Comparison of ENCODE assay signal across 26 cellular contexts in genomic region chr12:92275443-92276154, GRCh38.
"Had no signal": no experiment of that assay in that cellular context is flagged by ENCODE, and none has a peak within 500 bp of the region (broad histone marks: within the 10 kb centered on the region; RNA-seq: fewer than 3 reads in every experiment).

No MANE protein-coding gene starts in this region.

- H3K9me3 ChIP-seq: colonic mucosa, lower lobe of right lung, ovary, psoas muscle, suprapubic skin, transverse colon, vagina had no signal

- H3K4me1 ChIP-seq: colonic mucosa, lower lobe of right lung, psoas muscle, vagina had no signal

- H3K4me1 Mint-ChIP-seq: activated B cell treated with CpG ODN at 0.5 μM for 24 hours, natural killer cell had no signal

- H3K36me3 Mint-ChIP-seq: activated CD8-positive, alpha-beta memory T cell treated with anti-CD3 and anti-CD28 coated beads, Interleukin-2, amount 10 ng/mL, durations not matched to agents 7 days and 5 days; natural killer cell had no signal

- H3K36me3 ChIP-seq: brain microvascular endothelial cell, colonic mucosa, lower lobe of right lung, ovary, suprapubic skin, transverse colon, vagina had no signal

- H3K4me3 ChIP-seq: colonic mucosa, lower lobe of right lung, ovary, psoas muscle, skin epidermis, suprapubic skin, transverse colon, vagina had no signal

- ATAC-seq: activated CD8-positive, alpha-beta memory T cell treated with anti-CD3 and anti-CD28 coated beads, Interleukin-2, amount 10 ng/mL, durations not matched to agents 7 days and 5 days; foreskin keratinocyte; lower lobe of right lung; natural killer cell; psoas muscle; right cardiac atrium; stimulated activated naive CD8-positive, alpha-beta T cell treated with anti-CD3 and anti-CD28 coated beads, Interleukin-15, amount 100 ng/mL, for 72 hours had no signal

- H3K4me3 Mint-ChIP-seq: activated B cell treated with CpG ODN at 0.5 μM for 24 hours; activated CD4-positive, alpha-beta memory T cell treated with anti-CD3 and anti-CD28 coated beads, Interleukin-2, amount 10 ng/mL, durations not matched to agents 7 days and 5 days; activated CD8-positive, alpha-beta memory T cell treated with anti-CD3 and anti-CD28 coated beads, Interleukin-2, amount 10 ng/mL, durations not matched to agents 7 days and 5 days; endodermal cell; natural killer cell; stimulated activated naive CD8-positive, alpha-beta T cell treated with anti-CD3 and anti-CD28 coated beads, Interleukin-15, amount 100 ng/mL, for 72 hours had no signal

- H3K27ac ChIP-seq: brain microvascular endothelial cell, colonic mucosa, epithelial cell of prostate, foreskin keratinocyte, lower lobe of right lung, ovary, psoas muscle, skin epidermis, suprapubic skin, transverse colon, vagina had no signal

- DNase-seq: activated B cell treated with CpG ODN at 0.5 μM for 24 hours; activated CD4-positive, alpha-beta memory T cell treated with anti-CD3 and anti-CD28 coated beads, Interleukin-2, amount 10 ng/mL, durations not matched to agents 7 days and 5 days; activated CD4-positive, alpha-beta T cell treated with anti-CD3 and anti-CD28 coated beads for 4 hours; activated CD8-positive, alpha-beta memory T cell treated with anti-CD3 and anti-CD28 coated beads, Interleukin-2, amount 10 ng/mL, durations not matched to agents 7 days and 5 days; activated naive CD4-positive, alpha-beta T cell treated with Interleukin-2 at 50 U/mL for 16 hours; activated T-cell treated with anti-CD3 and anti-CD28 coated beads, Interleukin-2, amount 50 U/mL, for 1 hour; aorta; brain microvascular endothelial cell; central memory CD4-positive, alpha-beta T cell; colonic mucosa; endodermal cell; foreskin keratinocyte; glutamatergic neuron; hypothalamus; lower lobe of right lung; natural killer cell; ovary; psoas muscle; right cardiac atrium; stimulated activated naive CD8-positive, alpha-beta T cell treated with anti-CD3 and anti-CD28 coated beads, Interleukin-15, amount 100 ng/mL, for 72 hours; transverse colon had no signal

- H3K27me3 Mint-ChIP-seq: activated B cell treated with CpG ODN at 0.5 μM for 24 hours; activated CD4-positive, alpha-beta memory T cell treated with anti-CD3 and anti-CD28 coated beads, Interleukin-2, amount 10 ng/mL, durations not matched to agents 7 days and 5 days; activated CD8-positive, alpha-beta memory T cell treated with anti-CD3 and anti-CD28 coated beads, Interleukin-2, amount 10 ng/mL, durations not matched to agents 7 days and 5 days; stimulated activated naive CD8-positive, alpha-beta T cell treated with anti-CD3 and anti-CD28 coated beads, Interleukin-15, amount 100 ng/mL, for 72 hours had no signal

- H3K27ac Mint-ChIP-seq: activated B cell treated with CpG ODN at 0.5 μM for 24 hours; activated CD4-positive, alpha-beta memory T cell treated with anti-CD3 and anti-CD28 coated beads, Interleukin-2, amount 10 ng/mL, durations not matched to agents 7 days and 5 days; activated CD8-positive, alpha-beta memory T cell treated with anti-CD3 and anti-CD28 coated beads, Interleukin-2, amount 10 ng/mL, durations not matched to agents 7 days and 5 days; activated T-helper 2 cell treated with anti-CD3 and anti-CD28 coated beads, Interferon-gamma antibody, Interleukin-2, Interleukin-4, amounts not matched to agents 10 μg/mL and 5 μg/mL and 100 μg/mL, durations not matched to agents 14 hours and 24 hours and 36 hours; endodermal cell; natural killer cell; stimulated activated naive CD8-positive, alpha-beta T cell treated with anti-CD3 and anti-CD28 coated beads, Interleukin-15, amount 100 ng/mL, for 72 hours had no signal

- H3K27me3 ChIP-seq: brain microvascular endothelial cell, colonic mucosa, foreskin keratinocyte, ovary, suprapubic skin, transverse colon, vagina had no signal

- H3K9me3 Mint-ChIP-seq: activated B cell treated with CpG ODN at 0.5 μM for 24 hours; activated CD4-positive, alpha-beta memory T cell treated with anti-CD3 and anti-CD28 coated beads, Interleukin-2, amount 10 ng/mL, durations not matched to agents 7 days and 5 days; endodermal cell; natural killer cell had no signal
